In genomic region chr4:40516651-40517050, GRCh38 we compare ENCODE assay signal across 12 cellular contexts.
A peak's percentile ranks its signal among the peaks of the same experiment; 100 is the strongest.
DNase-seq lines count a peak whose midpoint lies in the region; ATAC-seq and TF ChIP-seq lines count a peak whose summit lies in the region.
"Had no signal": no experiment of that assay in that cellular context is flagged by ENCODE, and none has a peak within 500 bp of the region (broad histone marks: within the 10 kb centered on the region; RNA-seq: fewer than 3 reads in every experiment).

No MANE protein-coding gene starts in this region.

- H3K27me3 ChIP-seq in WERI-Rb-1 (ENCODE audit: insufficient read depth, low read depth, severe bottlenecking) = no peaks in the 10 kb centered on the region

- H3K9me3 Mint-ChIP-seq in naive B cell = no peaks in the 10 kb centered on the region
- H3K9me3 Mint-ChIP-seq: CD4-positive, alpha-beta T cell had no signal

- peaks cover 26 to 38% (median 31%) of the 10 kb centered on the region in 3 donors for H3K4me1 Mint-ChIP-seq in naive B cell

- no peak overlapping the region for H3K27ac ChIP-seq in HEK293 (ENCODE audit: extremely low read depth, low read depth, low read length)
- peak overlapping the region; percentile 42 for H3K27ac ChIP-seq in WERI-Rb-1

- H3K27ac Mint-ChIP-seq in naive B cell = peak overlapping the region in 4 of 6 donors; percentile 57 to 89 (median 74)
- H3K27ac Mint-ChIP-seq: CD4-positive, alpha-beta T cell had no signal

- peak overlapping the region in 2 of 8 donors; percentile 18 to 76 for H3K4me3 Mint-ChIP-seq in naive B cell
- H3K4me3 Mint-ChIP-seq: CD4-positive, alpha-beta T cell had no signal

- no peak for TF ChIP-seq CTCF in HEK293 (tag by site-specific recombination; IDR thresholded peaks at IDR 0.05)
- TF ChIP-seq CTCF in WERI-Rb-1 (IDR thresholded peaks at IDR 0.05; ENCODE audit: low read depth, low read length) = no peak

- ATAC-seq in GM18520 (IDR thresholded peaks at IDR 0.05; ENCODE audit: unreplicated experiment) (peak; percentile 30), naive B cell (ENCODE audit: low read depth in 2 of 2) (peak; percentile 10 to 21), HG03135 (IDR thresholded peaks at IDR 0.05; ENCODE audit: unreplicated experiment) (no peak)

- H3K4me1 ChIP-seq in HEK293 (ENCODE audit: control insufficient read depth, insufficient read depth, low read length) = no peaks in the 10 kb centered on the region

- POLR2A ChIA-PET in HEK293 (lab: Yijun Ruan, JAX) = no interaction called here

- H3K9me3 ChIP-seq in HEK293 (ENCODE audit: control insufficient read depth, insufficient read depth, low read depth, low read length) (no peaks in the 10 kb centered on the region), WERI-Rb-1 (ENCODE audit: severe bottlenecking) (no peaks in the 10 kb centered on the region)

- H3K27me3 Mint-ChIP-seq in naive B cell = no peaks in the 10 kb centered on the region
- H3K27me3 Mint-ChIP-seq: CD4-positive, alpha-beta T cell had no signal

- CTCF ChIA-PET in HEK293 (lab: Yijun Ruan, JAX) = no interaction called here

- H3K36me3 ChIP-seq in HEK293 (ENCODE audit: control insufficient read depth in 2 of 2, insufficient read depth in 1 of 2, low read length in 2 of 2) = no peaks in the 10 kb centered on the region
- no peaks in the 10 kb centered on the region for H3K36me3 ChIP-seq in WERI-Rb-1

- H3K36me3 Mint-ChIP-seq in naive B cell = no peaks in the 10 kb centered on the region

- no peak overlapping the region for H3K4me3 ChIP-seq in HEK293 (ENCODE audit: low read depth, low read length)
- H3K4me3 ChIP-seq in WERI-Rb-1 (ENCODE audit: low read depth, low read length) = no peak overlapping the region

- DNase-seq in WERI-Rb-1 (peak; percentile 65), naive B cell (no peak), GM19238 (ENCODE audit: insufficient read length, low spot score) (no peak), NCI-H774 (lab: John Stamatoyannopoulos, UW) (no peak), T-helper 2 cell (no peak)
- DNase-seq: activated CD8-positive, alpha-beta memory T cell treated with anti-CD3 and anti-CD28 coated beads, Interleukin-2, amount 50 U/mL, for 4 hours; CD4-positive, alpha-beta T cell; NCI-H1048; stimulated activated CD4-positive, alpha-beta T cell treated with anti-CD3 and anti-CD28 coated beads, Interleukin-1b, Interleukin-23, amount 100 ng/mL, for 48 hours had no signal

TF ChIP-seq in HEK293, 187 proteins besides CTCF, POLR2A, EP300 and RAD21:
- TF ChIP-seq ZNF791 (tag by site-specific recombination; IDR thresholded peaks at IDR 0.05) = no peak
- 0 out of 2 replicates have a peak, but pooled peaks have one; percentile 16 for TF ChIP-seq SCRT1 (tag by site-specific recombination; IDR thresholded peaks at IDR 0.05; ENCODE audit: borderline replicate concordance)
- TF ChIP-seq, protein P1, sequence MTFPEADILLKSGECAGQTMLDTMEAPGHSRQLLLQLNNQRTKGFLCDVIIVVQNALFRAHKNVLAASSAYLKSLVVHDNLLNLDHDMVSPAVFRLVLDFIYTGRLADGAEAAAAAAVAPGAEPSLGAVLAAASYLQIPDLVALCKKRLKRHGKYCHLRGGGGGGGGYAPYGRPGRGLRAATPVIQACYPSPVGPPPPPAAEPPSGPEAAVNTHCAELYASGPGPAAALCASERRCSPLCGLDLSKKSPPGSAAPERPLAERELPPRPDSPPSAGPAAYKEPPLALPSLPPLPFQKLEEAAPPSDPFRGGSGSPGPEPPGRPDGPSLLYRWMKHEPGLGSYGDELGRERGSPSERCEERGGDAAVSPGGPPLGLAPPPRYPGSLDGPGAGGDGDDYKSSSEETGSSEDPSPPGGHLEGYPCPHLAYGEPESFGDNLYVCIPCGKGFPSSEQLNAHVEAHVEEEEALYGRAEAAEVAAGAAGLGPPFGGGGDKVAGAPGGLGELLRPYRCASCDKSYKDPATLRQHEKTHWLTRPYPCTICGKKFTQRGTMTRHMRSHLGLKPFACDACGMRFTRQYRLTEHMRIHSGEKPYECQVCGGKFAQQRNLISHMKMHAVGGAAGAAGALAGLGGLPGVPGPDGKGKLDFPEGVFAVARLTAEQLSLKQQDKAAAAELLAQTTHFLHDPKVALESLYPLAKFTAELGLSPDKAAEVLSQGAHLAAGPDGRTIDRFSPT (tag by site-specific recombination; IDR thresholded peaks at IDR 0.05) = no peak
- 0 out of 2 replicates have a peak, but pooled peaks have one; percentile 24 for TF ChIP-seq SCRT2 (tag by site-specific recombination; IDR thresholded peaks at IDR 0.05)
